19 cellular contexts compared by ENCODE assay signal in genomic region chr13:77500094-77500493, GRCh38. TPM values are rescaled to one million over a fixed set of nuclear protein-coding genes. Genes with fewer than 3 reads are reported as not detected.
"Had no signal": no experiment of that assay in that cellular context is flagged by ENCODE, and none has a peak within 500 bp of the region (broad histone marks: within the 10 kb centered on the region; RNA-seq: fewer than 3 reads in every experiment).

No MANE protein-coding gene starts in this region.

- H3K4me3 Mint-ChIP-seq: IgD-negative memory B cell had no signal

- H3K9me3 Mint-ChIP-seq: IgD-negative memory B cell had no signal

- H3K27ac Mint-ChIP-seq: IgD-negative memory B cell had no signal

- DNase-seq: KBM-7, MV-4-11, NCI-H1048, NCI-H1436, NCI-H187, NCI-H2029, NCI-H2081 treated with DMSO at 0.1 percent for 48 hours, NCI-H2171 treated with DMSO at 0.1 percent for 48 hours, NCI-H226, NCI-H446, NCI-H510A, NCI-H524 treated with DMSO at 0.1 percent for 48 hours, Right ventricle myocardium superior, RPMI8226, SIG-M5 had no signal

RNA-seq across cellular contexts. Expression of gene SCEL, which starts 35.4 kb away (rescaled TPM):
- total RNA-seq: LHCN-M2; Right ventricle myocardium superior; SJSA1; T-helper 1 cell treated with Interleukin-12 subunit alpha and Interleukin-12 subunit beta and Interleukin-4 antibody, amounts not matched to agents 30 ng/mL and 1 ng/mL, for 36 hours had no signal
